ENCODE assay signal across 11 cellular contexts in genomic region chr18:5106730-5107129, GRCh38.
DNase-seq lines count a peak whose midpoint lies in the region; ATAC-seq, FAIRE-seq and TF ChIP-seq lines count a peak whose summit lies in the region.
"Had no signal": no experiment of that assay in that cellular context is flagged by ENCODE, and none has a peak within 500 bp of the region (broad histone marks: within the 10 kb centered on the region; RNA-seq: fewer than 3 reads in every experiment).

No MANE protein-coding gene starts in this region.

- peaks cover 4% of the 10 kb centered on the region; the same call in 1 of the 2 replicates for H3K27me3 ChIP-seq in DOHH2 (ENCODE audit: control insufficient read depth, low read length)
- no peaks in the 10 kb centered on the region for H3K27me3 ChIP-seq in foreskin keratinocyte
- H3K27me3 ChIP-seq: ascending aorta had no signal

- ATAC-seq in foreskin keratinocyte (no peak), HG03469 (IDR thresholded peaks at IDR 0.05; ENCODE audit: unreplicated experiment) (no peak)

- FAIRE-seq in A204.1 (lab: Jason Lieb, UNC): peak; percentile 27
- no peak for FAIRE-seq in kidney (lab: Jason Lieb, UNC)

- H3K4me2 ChIP-seq in DOHH2 (ENCODE audit: low read length): no peak overlapping the region

- no peak overlapping the region for H3K4me3 ChIP-seq in DOHH2 (ENCODE audit: low read length)
- H3K4me3 ChIP-seq in kidney (ENCODE audit: low read length in 2 of 2): no peak overlapping the region
- H3K4me3 ChIP-seq: ascending aorta had no signal

- no peaks in the 10 kb centered on the region for H3K36me3 ChIP-seq in DOHH2 (ENCODE audit: control insufficient read depth, low read length)
- H3K36me3 ChIP-seq in kidney (ENCODE audit: control insufficient read depth in 1 of 2, insufficient read depth in 2 of 2, low read length in 2 of 2): no peaks in the 10 kb centered on the region
- H3K36me3 ChIP-seq: ascending aorta had no signal

- H3K9me3 ChIP-seq in DOHH2 (ENCODE audit: control insufficient read depth, insufficient read depth, low read length) (no peaks in the 10 kb centered on the region), kidney (ENCODE audit: control insufficient read depth in 1 of 2, low read length in 2 of 2) (no peaks in the 10 kb centered on the region)
- H3K9me3 ChIP-seq: ascending aorta had no signal

- H3K79me2 ChIP-seq in DOHH2 (ENCODE audit: control insufficient read depth, low read length): no peaks in the 10 kb centered on the region

- no peak overlapping the region for H3K27ac ChIP-seq in DOHH2 (ENCODE audit: low read depth, low read length)
- H3K27ac ChIP-seq in foreskin keratinocyte: no peak overlapping the region
- no peak overlapping the region for H3K27ac ChIP-seq in kidney (ENCODE audit: low read depth in 2 of 2, low read length in 2 of 2)
- H3K27ac ChIP-seq: ascending aorta had no signal

- TF ChIP-seq CTCF in DOHH2 (IDR thresholded peaks at IDR 0.05; ENCODE audit: low read depth, low read length, poor library complexity, severe bottlenecking): peak; percentile 49
- TF ChIP-seq CTCF in foreskin keratinocyte (conservative IDR thresholded peaks at IDR 0.05): peak; percentile 44
- no peak for TF ChIP-seq CTCF in kidney (IDR thresholded peaks at IDR 0.05; ENCODE audit: borderline replicate concordance, extremely low read depth, insufficient read depth)

- H3K9me2 ChIP-seq in DOHH2 (replicated peaks; ENCODE audit: control insufficient read depth, low read length): no peaks in the 10 kb centered on the region

- no peaks in the 10 kb centered on the region for H3F3A ChIP-seq in DOHH2 (ENCODE audit: control insufficient read depth, insufficient read depth)

- intact Hi-C loops in kidney (cut with DNase I): no loop called here

- H3K9ac ChIP-seq in kidney (ENCODE audit: low read length in 2 of 2): no peak overlapping the region

- H4K20me1 ChIP-seq in DOHH2 (ENCODE audit: control insufficient read depth, insufficient read depth, low read depth, low read length): no peaks in the 10 kb centered on the region

- DNase-seq in NCI-H460 (ENCODE audit: extremely low read depth, low read depth) (peak; percentile 5), foreskin keratinocyte (peak in 1 of 2 donors; percentile 4), kidney (no peak), activated T-cell treated with anti-CD3 and anti-CD28 coated beads for 4 hours (no peak), NCI-H2029 treated with DMSO at 0.1 percent for 48 hours (lab: John Stamatoyannopoulos, UW) (no peak)
- DNase-seq: NCI-H748 treated with DMSO at 0.1 percent for 48 hours; stimulated activated CD4-positive, alpha-beta T cell treated with anti-CD3 and anti-CD28 coated beads, Interleukin-12 subunit alpha, Interleukin-12 subunit beta, amount 100 ng/mL, for 4 hours had no signal

- H3K4me1 ChIP-seq in DOHH2 (ENCODE audit: control insufficient read depth, low read length) (no peaks in the 10 kb centered on the region), foreskin keratinocyte (no peaks in the 10 kb centered on the region), kidney (ENCODE audit: control insufficient read depth in 1 of 2, insufficient read depth in 1 of 2, low read depth in 1 of 2, low read length in 2 of 2) (no peaks in the 10 kb centered on the region)
- H3K4me1 ChIP-seq: ascending aorta had no signal
